Comparison of ENCODE assay signal across 17 cellular contexts in genomic region chr17:39706383-39706782, GRCh38. TPM values are rescaled to one million over a fixed set of nuclear protein-coding genes. Genes with fewer than 3 reads are reported as not detected.
DNase-seq lines count a peak whose midpoint lies in the region; ATAC-seq, FAIRE-seq and TF ChIP-seq lines count a peak whose summit lies in the region.
"Had no signal": no experiment of that assay in that cellular context is flagged by ENCODE, and none has a peak within 500 bp of the region (broad histone marks: within the 10 kb centered on the region; RNA-seq: fewer than 3 reads in every experiment).

No MANE protein-coding gene starts in this region.

- no peak for FAIRE-seq in HTR-8/SVneo (lab: Jason Lieb, UNC)
- FAIRE-seq in frontal cortex (lab: Jason Lieb, UNC): no peak
- FAIRE-seq: endothelial cell of umbilical vein had no signal

- POLR2A ChIA-PET in PC-3 (lab: Charles Lee; ENCODE audit: unreplicated experiment): no interaction called here

- H3K9me3 ChIP-seq in PC-3 (ENCODE audit: low read length) (no peaks in the 10 kb centered on the region), lower lobe of right lung (no peaks in the 10 kb centered on the region), tibial artery (no peaks in the 10 kb centered on the region)

- DNase-seq in PC-3: peak; percentile 29
- DNase-seq in coronary artery (ENCODE audit: low spot score): no peak
- DNase-seq in lower lobe of right lung: no peak
- DNase-seq in tibial artery: no peak
- DNase-seq in HTR-8/SVneo (ENCODE audit: insufficient read length, low spot score): no peak
- DNase-seq in frontal cortex (ENCODE audit: low spot score in 2 of 2): no peak
- no peak for DNase-seq in nucleus accumbens (lab: John Stamatoyannopoulos, UW)
- DNase-seq: activated CD4-positive, alpha-beta T cell treated with anti-CD3 and anti-CD28 coated beads, Interleukin-2, amount 50 U/mL, for 1 hour; activated naive CD8-positive, alpha-beta T cell treated with anti-CD3 and anti-CD28 coated beads, Interleukin-2, amount 10 ng/mL, durations not matched to agents 7 days and 5 days; activated T-cell treated with anti-CD3 and anti-CD28 coated beads, Interleukin-2, amount 50 U/mL, for 4 hours; NCI-H1694 treated with DMSO at 0.1 percent for 48 hours; NCI-H446; stimulated activated CD4-positive, alpha-beta T cell treated with anti-CD3 and anti-CD28 coated beads, Interleukin-15, amount 100 ng/mL, for 24 hours; stimulated activated naive CD8-positive, alpha-beta T cell treated with anti-CD3 and anti-CD28 coated beads, Interleukin-15, amount 100 ng/mL, for 72 hours; T-helper 9 cell had no signal

- H3K27me3 ChIP-seq in PC-3 (ENCODE audit: low read length) (no peaks in the 10 kb centered on the region), lower lobe of right lung (ENCODE audit: low read depth) (no peaks in the 10 kb centered on the region), tibial artery (no peaks in the 10 kb centered on the region)

- no peak overlapping the region for H2AFZ ChIP-seq in PC-3 (ENCODE audit: low read length)

- peak overlapping the region; percentile 65 for H3K9ac ChIP-seq in PC-3 (ENCODE audit: low read length)

- ATAC-seq in PC-3 (no peak), lower lobe of right lung (no peak)

- no TSS peak for BruUV-seq in PC-3 (replicated peaks; lab: Mats Ljungman, UMichigan)

- CTCF ChIA-PET in PC-3 (lab: Charles Lee): no interaction called here

- H3K36me3 ChIP-seq in PC-3 (ENCODE audit: low read depth, low read length) (peaks cover 4% of the 10 kb centered on the region; the same call in 1 of the 2 replicates), lower lobe of right lung (peaks cover 46% of the 10 kb centered on the region), tibial artery (peaks cover 42 to 47% (median 46%) of the 10 kb centered on the region in 3 donors)

- H3K27ac ChIP-seq in PC-3 (ENCODE audit: low read length) (peak overlapping the region; percentile 92), coronary artery (peak overlapping the region; percentile 69 to 85), lower lobe of right lung (peak overlapping the region; percentile 76), tibial artery (peak overlapping the region; percentile 81 to 98)

- H3K9me2 ChIP-seq in PC-3 (replicated peaks; ENCODE audit: low read length): no peaks in the 10 kb centered on the region

- peaks cover 57% of the 10 kb centered on the region for H3K4me1 ChIP-seq in PC-3 (ENCODE audit: insufficient read depth, low read length)
- peaks cover 58% of the 10 kb centered on the region for H3K4me1 ChIP-seq in lower lobe of right lung
- H3K4me1 ChIP-seq in tibial artery: peaks cover 0 to 66% (median 50%) of the 10 kb centered on the region in 4 donors

- H3K4me3 ChIP-seq in PC-3 (ENCODE audit: low read length): peak overlapping the region; percentile 38
- no peak overlapping the region for H3K4me3 ChIP-seq in coronary artery
- H3K4me3 ChIP-seq in lower lobe of right lung: no peak overlapping the region
- H3K4me3 ChIP-seq in tibial artery: no peak overlapping the region

- no peaks in the 10 kb centered on the region for H4K20me1 ChIP-seq in PC-3 (ENCODE audit: low read length)

- peaks cover 52% of the 10 kb centered on the region for H3K79me2 ChIP-seq in PC-3 (ENCODE audit: low read length)

- no peaks in the 10 kb centered on the region for H3F3A ChIP-seq in PC-3 (ENCODE audit: low read length, unreplicated experiment)

- peak overlapping the region; percentile 80 for H3K4me2 ChIP-seq in PC-3 (ENCODE audit: low read length)

- TF ChIP-seq CTCF in PC-3 (conservative IDR thresholded peaks at IDR 0.05; ENCODE audit: low read depth, low read length) (no peak), coronary artery (IDR thresholded peaks at IDR 0.05) (no peak), lower lobe of right lung (IDR thresholded peaks at IDR 0.05) (no peak), tibial artery (IDR thresholded peaks at IDR 0.05) (no peak)

- intact Hi-C loops in PC-3 (cut with micrococcal nuclease): no loop called here
- intact Hi-C loops in lower lobe of right lung (cut with DNase I): no loop called here
- intact Hi-C loops in tibial artery (cut with DNase I; ENCODE audit: low total_unique reads): no loop called here

RNA-seq across cellular contexts. Expression of gene ERBB2, which starts 6.5 kb away (rescaled TPM):
- total RNA-seq in PC-3 (2014; rRNA removed) (36.2 and 57.1 TPM in 2 replicates), lower lobe of right lung (96.1 TPM), frontal cortex (6.9 TPM)

RNA-seq across cellular contexts. Expression of gene PGAP3, which starts 18.5 kb away (rescaled TPM):
- 5.9 and 10.3 TPM in 2 replicates for total RNA-seq in PC-3 (2014; rRNA removed)
- 20.7 TPM for total RNA-seq in lower lobe of right lung
- total RNA-seq in frontal cortex: 8.2 TPM

RNA-seq across cellular contexts. Expression of gene MIEN1, which starts 23.9 kb away (rescaled TPM):
- total RNA-seq in PC-3 (2014; rRNA removed) (52.0 and 57.8 TPM in 2 replicates), lower lobe of right lung (46.4 TPM), frontal cortex (12.6 TPM)

RNA-seq across cellular contexts. Expression of gene GRB7, which starts 31.4 kb away (rescaled TPM):
- total RNA-seq in PC-3 (2014; rRNA removed) (21.2 and 31.3 TPM in 2 replicates), lower lobe of right lung (34.5 TPM), frontal cortex (not detected)
- total RNA-seq: cerebellum, endothelial cell of umbilical vein had no signal

RNA-seq across cellular contexts. Expression of gene PNMT, which starts 38.1 kb away (rescaled TPM):
- total RNA-seq in PC-3 (2014; rRNA removed) (1.2 and 1.4 TPM in 2 replicates), lower lobe of right lung (3.9 TPM), frontal cortex (3.7 TPM)
- total RNA-seq: activated naive CD8-positive, alpha-beta T cell treated with anti-CD3 and anti-CD28 coated beads, Interleukin-2, amount 10 ng/mL, durations not matched to agents 7 days and 5 days; activated T-cell treated with anti-CD3 and anti-CD28 coated beads, Interleukin-2, amount 50 U/mL, for 4 hours; endothelial cell of umbilical vein had no signal
